In the genomic region with DNA sequence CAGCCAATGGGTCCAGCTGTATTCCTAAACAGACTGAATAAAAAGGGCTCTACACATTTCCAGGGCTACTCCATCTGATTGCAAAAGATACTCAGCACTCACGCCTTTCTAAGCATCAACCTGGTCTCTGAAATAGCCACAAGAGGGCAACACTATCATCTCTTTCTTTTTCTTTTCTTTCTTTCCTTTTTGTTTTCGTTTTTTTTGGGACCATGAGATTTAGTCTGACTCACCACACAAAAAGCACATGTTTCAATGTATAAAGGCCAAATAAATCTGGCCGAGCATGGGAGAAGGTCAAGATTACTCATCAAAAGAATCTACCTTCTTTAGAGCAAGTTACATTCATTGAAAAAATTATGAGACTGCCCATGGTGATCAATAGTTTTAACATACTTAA, we compare ENCODE assay signal across 1 cellular context.
TF ChIP-seq lines count a peak whose summit lies in the region.

No MANE protein-coding gene starts in this region.

TF ChIP-seq in GM12878, 131 proteins besides CTCF, POLR2A, EP300 and RAD21 (continued from another document):
- TF ChIP-seq, protein P1, sequence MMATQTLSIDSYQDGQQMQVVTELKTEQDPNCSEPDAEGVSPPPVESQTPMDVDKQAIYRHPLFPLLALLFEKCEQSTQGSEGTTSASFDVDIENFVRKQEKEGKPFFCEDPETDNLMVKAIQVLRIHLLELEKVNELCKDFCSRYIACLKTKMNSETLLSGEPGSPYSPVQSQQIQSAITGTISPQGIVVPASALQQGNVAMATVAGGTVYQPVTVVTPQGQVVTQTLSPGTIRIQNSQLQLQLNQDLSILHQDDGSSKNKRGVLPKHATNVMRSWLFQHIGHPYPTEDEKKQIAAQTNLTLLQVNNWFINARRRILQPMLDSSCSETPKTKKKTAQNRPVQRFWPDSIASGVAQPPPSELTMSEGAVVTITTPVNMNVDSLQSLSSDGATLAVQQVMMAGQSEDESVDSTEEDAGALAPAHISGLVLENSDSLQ (IDR thresholded peaks at IDR 0.05) = no peak
- TF ChIP-seq SMC3 (IDR thresholded peaks at IDR 0.05; ENCODE audit: borderline replicate concordance, low read length) (no peak; the same call in 1 of the 2 replicates), IKZF1 (conservative IDR thresholded peaks at IDR 0.05) (no peak), NR2F1 (conservative IDR thresholded peaks at IDR 0.05) (no peak), NRF1 (conservative IDR thresholded peaks at IDR 0.05; ENCODE audit: low read depth, low read length) (no peak), SMARCA5 (IDR thresholded peaks at IDR 0.05) (no peak), POU2F2 (IDR thresholded peaks at IDR 0.05; ENCODE audit: borderline replicate concordance, low read depth, low read length) (no peak), MTA3 (IDR thresholded peaks at IDR 0.05; ENCODE audit: borderline replicate concordance, low read length) (no peak), SUPT20H (IDR thresholded peaks at IDR 0.05; ENCODE audit: borderline replicate concordance, control insufficient read depth, low read depth, low read length) (no peak), HDAC6 (IDR thresholded peaks at IDR 0.05; ENCODE audit: unreplicated experiment) (no peak), BMI1 (IDR thresholded peaks at IDR 0.05; ENCODE audit: borderline replicate concordance) (no peak), NR2C1 (IDR thresholded peaks at IDR 0.05) (no peak), FOXK2 (IDR thresholded peaks at IDR 0.05) (no peak), ESRRA (IDR thresholded peaks at IDR 0.05; ENCODE audit: low read length) (no peak)
- TF ChIP-seq, protein P2, sequence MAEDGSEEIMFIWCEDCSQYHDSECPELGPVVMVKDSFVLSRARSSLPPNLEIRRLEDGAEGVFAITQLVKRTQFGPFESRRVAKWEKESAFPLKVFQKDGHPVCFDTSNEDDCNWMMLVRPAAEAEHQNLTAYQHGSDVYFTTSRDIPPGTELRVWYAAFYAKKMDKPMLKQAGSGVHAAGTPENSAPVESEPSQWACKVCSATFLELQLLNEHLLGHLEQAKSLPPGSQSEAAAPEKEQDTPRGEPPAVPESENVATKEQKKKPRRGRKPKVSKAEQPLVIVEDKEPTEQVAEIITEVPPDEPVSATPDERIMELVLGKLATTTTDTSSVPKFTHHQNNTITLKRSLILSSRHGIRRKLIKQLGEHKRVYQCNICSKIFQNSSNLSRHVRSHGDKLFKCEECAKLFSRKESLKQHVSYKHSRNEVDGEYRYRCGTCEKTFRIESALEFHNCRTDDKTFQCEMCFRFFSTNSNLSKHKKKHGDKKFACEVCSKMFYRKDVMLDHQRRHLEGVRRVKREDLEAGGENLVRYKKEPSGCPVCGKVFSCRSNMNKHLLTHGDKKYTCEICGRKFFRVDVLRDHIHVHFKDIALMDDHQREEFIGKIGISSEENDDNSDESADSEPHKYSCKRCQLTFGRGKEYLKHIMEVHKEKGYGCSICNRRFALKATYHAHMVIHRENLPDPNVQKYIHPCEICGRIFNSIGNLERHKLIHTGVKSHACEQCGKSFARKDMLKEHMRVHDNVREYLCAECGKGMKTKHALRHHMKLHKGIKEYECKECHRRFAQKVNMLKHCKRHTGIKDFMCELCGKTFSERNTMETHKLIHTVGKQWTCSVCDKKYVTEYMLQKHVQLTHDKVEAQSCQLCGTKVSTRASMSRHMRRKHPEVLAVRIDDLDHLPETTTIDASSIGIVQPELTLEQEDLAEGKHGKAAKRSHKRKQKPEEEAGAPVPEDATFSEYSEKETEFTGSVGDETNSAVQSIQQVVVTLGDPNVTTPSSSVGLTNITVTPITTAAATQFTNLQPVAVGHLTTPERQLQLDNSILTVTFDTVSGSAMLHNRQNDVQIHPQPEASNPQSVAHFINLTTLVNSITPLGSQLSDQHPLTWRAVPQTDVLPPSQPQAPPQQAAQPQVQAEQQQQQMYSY (CRISPR knock-in tag; IDR thresholded peaks at IDR 0.05) = no peak
- TF ChIP-seq, protein P3, sequence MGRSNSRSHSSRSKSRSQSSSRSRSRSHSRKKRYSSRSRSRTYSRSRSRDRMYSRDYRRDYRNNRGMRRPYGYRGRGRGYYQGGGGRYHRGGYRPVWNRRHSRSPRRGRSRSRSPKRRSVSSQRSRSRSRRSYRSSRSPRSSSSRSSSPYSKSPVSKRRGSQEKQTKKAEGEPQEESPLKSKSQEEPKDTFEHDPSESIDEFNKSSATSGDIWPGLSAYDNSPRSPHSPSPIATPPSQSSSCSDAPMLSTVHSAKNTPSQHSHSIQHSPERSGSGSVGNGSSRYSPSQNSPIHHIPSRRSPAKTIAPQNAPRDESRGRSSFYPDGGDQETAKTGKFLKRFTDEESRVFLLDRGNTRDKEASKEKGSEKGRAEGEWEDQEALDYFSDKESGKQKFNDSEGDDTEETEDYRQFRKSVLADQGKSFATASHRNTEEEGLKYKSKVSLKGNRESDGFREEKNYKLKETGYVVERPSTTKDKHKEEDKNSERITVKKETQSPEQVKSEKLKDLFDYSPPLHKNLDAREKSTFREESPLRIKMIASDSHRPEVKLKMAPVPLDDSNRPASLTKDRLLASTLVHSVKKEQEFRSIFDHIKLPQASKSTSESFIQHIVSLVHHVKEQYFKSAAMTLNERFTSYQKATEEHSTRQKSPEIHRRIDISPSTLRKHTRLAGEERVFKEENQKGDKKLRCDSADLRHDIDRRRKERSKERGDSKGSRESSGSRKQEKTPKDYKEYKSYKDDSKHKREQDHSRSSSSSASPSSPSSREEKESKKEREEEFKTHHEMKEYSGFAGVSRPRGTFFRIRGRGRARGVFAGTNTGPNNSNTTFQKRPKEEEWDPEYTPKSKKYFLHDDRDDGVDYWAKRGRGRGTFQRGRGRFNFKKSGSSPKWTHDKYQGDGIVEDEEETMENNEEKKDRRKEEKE (IDR thresholded peaks at IDR 0.05) = no peak
- TF ChIP-seq, protein P4, sequence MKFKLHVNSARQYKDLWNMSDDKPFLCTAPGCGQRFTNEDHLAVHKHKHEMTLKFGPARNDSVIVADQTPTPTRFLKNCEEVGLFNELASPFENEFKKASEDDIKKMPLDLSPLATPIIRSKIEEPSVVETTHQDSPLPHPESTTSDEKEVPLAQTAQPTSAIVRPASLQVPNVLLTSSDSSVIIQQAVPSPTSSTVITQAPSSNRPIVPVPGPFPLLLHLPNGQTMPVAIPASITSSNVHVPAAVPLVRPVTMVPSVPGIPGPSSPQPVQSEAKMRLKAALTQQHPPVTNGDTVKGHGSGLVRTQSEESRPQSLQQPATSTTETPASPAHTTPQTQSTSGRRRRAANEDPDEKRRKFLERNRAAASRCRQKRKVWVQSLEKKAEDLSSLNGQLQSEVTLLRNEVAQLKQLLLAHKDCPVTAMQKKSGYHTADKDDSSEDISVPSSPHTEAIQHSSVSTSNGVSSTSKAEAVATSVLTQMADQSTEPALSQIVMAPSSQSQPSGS (IDR thresholded peaks at IDR 0.05; ENCODE audit: low read length) = no peak
